Comparison of ENCODE assay signal across 12 cellular contexts in the genomic region with DNA sequence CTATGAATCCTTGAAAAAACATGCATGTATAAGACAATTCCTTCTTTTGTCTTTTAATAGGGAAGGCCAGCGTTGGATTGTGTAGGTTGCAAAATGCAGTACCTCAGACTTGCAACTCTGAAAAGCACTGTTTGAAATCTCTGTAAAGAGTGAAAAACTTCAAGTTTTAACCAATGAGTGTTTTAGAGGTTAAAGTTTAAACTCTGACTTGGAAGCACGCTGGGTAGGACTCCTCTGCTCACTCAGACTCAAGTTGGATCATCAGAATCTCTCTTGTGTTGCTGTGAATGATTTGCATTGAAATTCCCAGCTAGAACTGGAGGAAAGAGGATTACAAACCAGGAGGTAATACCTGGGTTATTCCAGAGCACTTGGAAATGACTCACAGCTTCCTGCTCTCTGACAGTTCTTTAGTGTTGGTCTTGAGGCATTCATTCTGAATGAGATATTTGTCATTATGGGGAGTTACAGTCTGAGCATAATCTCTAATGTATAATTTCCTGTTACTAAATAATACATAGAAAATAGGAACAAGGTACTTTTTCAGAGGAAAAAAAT. TPM values are rescaled to one million over a fixed set of nuclear protein-coding genes. Genes with fewer than 3 reads are reported as not detected.
DNase-seq lines count a peak whose midpoint lies in the region; ATAC-seq, FAIRE-seq and TF ChIP-seq lines count a peak whose summit lies in the region.
"Had no signal": no experiment of that assay in that cellular context is flagged by ENCODE, and none has a peak within 500 bp of the region (broad histone marks: within the 10 kb centered on the region; RNA-seq: fewer than 3 reads in every experiment).

No MANE protein-coding gene starts in this region.

- H3K27ac Mint-ChIP-seq in activated naive CD4-positive, alpha-beta T cell treated with anti-CD3 and anti-CD28 coated beads for 36 hours, result no peak overlapping the region
- H3K27ac Mint-ChIP-seq in activated naive CD8-positive, alpha-beta T cell treated with anti-CD3 and anti-CD28 coated beads for 36 hours, result no peak overlapping the region
- H3K27ac Mint-ChIP-seq: activated naive CD4-positive, alpha-beta T cell treated with anti-CD3 and anti-CD28 coated beads, Interleukin-2, amount 50 U/mL, for 72 hours had no signal

- ATAC-seq in right lobe of liver, result peak; percentile 60 to 70 (median 63)

- no peaks in the 10 kb centered on the region for H3K36me3 ChIP-seq in right lobe of liver
- H3K36me3 ChIP-seq: BLaER1 treated with 17β-estradiol and CSF1 and Interleukin-3, amounts not matched to agents 10 nM and 100 nM; esophagus muscularis mucosa; suprapubic skin had no signal

- peaks cover 15% of the 10 kb centered on the region for H3K4me1 Mint-ChIP-seq in activated naive CD4-positive, alpha-beta T cell treated with anti-CD3 and anti-CD28 coated beads for 36 hours (ENCODE audit: low read depth)
- H3K4me1 Mint-ChIP-seq in activated naive CD8-positive, alpha-beta T cell treated with anti-CD3 and anti-CD28 coated beads for 36 hours, result peaks cover 2% of the 10 kb centered on the region

- H3K27me3 Mint-ChIP-seq in activated naive CD4-positive, alpha-beta T cell treated with anti-CD3 and anti-CD28 coated beads for 36 hours (ENCODE audit: low read depth), result no peaks in the 10 kb centered on the region
- no peaks in the 10 kb centered on the region for H3K27me3 Mint-ChIP-seq in activated naive CD8-positive, alpha-beta T cell treated with anti-CD3 and anti-CD28 coated beads for 36 hours

- intact Hi-C loops in right lobe of liver (cut with DNase I), result no loop called here
- intact Hi-C loops in activated naive CD4-positive, alpha-beta T cell treated with anti-CD3 and anti-CD28 coated beads for 36 hours (cut with micrococcal nuclease), result no loop called here

- H3K9me3 ChIP-seq in right lobe of liver, result no peaks in the 10 kb centered on the region
- H3K9me3 ChIP-seq: BLaER1 treated with 17β-estradiol and CSF1 and Interleukin-3, amounts not matched to agents 10 nM and 100 nM; esophagus muscularis mucosa; suprapubic skin had no signal

- no peaks in the 10 kb centered on the region for H3K9me3 Mint-ChIP-seq in activated naive CD4-positive, alpha-beta T cell treated with anti-CD3 and anti-CD28 coated beads for 36 hours
- H3K9me3 Mint-ChIP-seq in activated naive CD8-positive, alpha-beta T cell treated with anti-CD3 and anti-CD28 coated beads for 36 hours, result no peaks in the 10 kb centered on the region
- H3K9me3 Mint-ChIP-seq: activated naive CD4-positive, alpha-beta T cell treated with anti-CD3 and anti-CD28 coated beads, Interleukin-2, amount 50 U/mL, for 72 hours had no signal

- H3K4me1 ChIP-seq in right lobe of liver, result peaks cover 0 to 15% (median 5%) of the 10 kb centered on the region in 4 donors
- H3K4me1 ChIP-seq: esophagus muscularis mucosa had no signal

- no peak for TF ChIP-seq CTCF in right lobe of liver (IDR thresholded peaks at IDR 0.05)

- no peak for TF ChIP-seq POLR2A in right lobe of liver (IDR thresholded peaks at IDR 0.05)

- no peak overlapping the region for H3K27ac ChIP-seq in right lobe of liver
- H3K27ac ChIP-seq: BLaER1 treated with 17β-estradiol and CSF1 and Interleukin-3, amounts not matched to agents 10 nM and 100 nM; esophagus muscularis mucosa; suprapubic skin had no signal

- CTCF ChIA-PET in activated naive CD4-positive, alpha-beta T cell treated with anti-CD3 and anti-CD28 coated beads for 36 hours (lab: Charles Lee), result no interaction called here

- H3K27me3 ChIP-seq in right lobe of liver, result no peaks in the 10 kb centered on the region
- H3K27me3 ChIP-seq: BLaER1 treated with 17β-estradiol and CSF1 and Interleukin-3, amounts not matched to agents 10 nM and 100 nM; esophagus muscularis mucosa; suprapubic skin had no signal

- FAIRE-seq in colon (lab: Jason Lieb, UNC), result peak; percentile 49

- H3K36me3 Mint-ChIP-seq in activated naive CD4-positive, alpha-beta T cell treated with anti-CD3 and anti-CD28 coated beads for 36 hours (ENCODE audit: low read depth), result no peaks in the 10 kb centered on the region
- no peaks in the 10 kb centered on the region for H3K36me3 Mint-ChIP-seq in activated naive CD8-positive, alpha-beta T cell treated with anti-CD3 and anti-CD28 coated beads for 36 hours
- H3K36me3 Mint-ChIP-seq: activated naive CD4-positive, alpha-beta T cell treated with anti-CD3 and anti-CD28 coated beads, Interleukin-2, amount 50 U/mL, for 72 hours had no signal

- DNase-seq in DMS53 (lab: John Stamatoyannopoulos, UW), result peak; percentile 74
- peak; percentile 89 for DNase-seq in NCI-H226
- DNase-seq in right lobe of liver, result no peak
- no peak for DNase-seq in activated naive CD4-positive, alpha-beta T cell treated with anti-CD3 and anti-CD28 coated beads for 36 hours
- no peak for DNase-seq in activated naive CD8-positive, alpha-beta T cell treated with anti-CD3 and anti-CD28 coated beads for 36 hours
- no peak for DNase-seq in stimulated activated CD4-positive, alpha-beta T cell treated with anti-CD3 and anti-CD28 coated beads, Interleukin-12 subunit alpha, Interleukin-12 subunit beta, amount 100 ng/mL, for 4 hours
- no peak for DNase-seq in SKM-1 (lab: John Stamatoyannopoulos, UW; ENCODE audit: unreplicated experiment)

- H3K4me3 Mint-ChIP-seq in activated naive CD4-positive, alpha-beta T cell treated with anti-CD3 and anti-CD28 coated beads for 36 hours, result no peak overlapping the region
- no peak overlapping the region for H3K4me3 Mint-ChIP-seq in activated naive CD8-positive, alpha-beta T cell treated with anti-CD3 and anti-CD28 coated beads for 36 hours

- H3K4me3 ChIP-seq in right lobe of liver, result no peak overlapping the region
- H3K4me3 ChIP-seq: BLaER1 treated with 17β-estradiol and CSF1 and Interleukin-3, amounts not matched to agents 10 nM and 100 nM; esophagus muscularis mucosa; suprapubic skin had no signal

- 23% methylated on average over 2 of the region's 2 CpGs for WGBS in right lobe of liver (ENCODE audit: insufficient coverage, low coverage, low lambda C conversion rate, missing lambda C conversion rate)

RNA-seq across cellular contexts. Expression of gene PLS1, which starts 49.1 kb away (rescaled TPM):
- 10 to 100 TPM; 13.0 to 30.5 (median 18.2) TPM for total RNA-seq in right lobe of liver
- 1 to 10 TPM; 5.3 to 5.4 TPM for total RNA-seq in activated naive CD4-positive, alpha-beta T cell treated with anti-CD3 and anti-CD28 coated beads for 36 hours
- 1 to 10 TPM; 6.2 to 7.0 TPM for total RNA-seq in activated naive CD8-positive, alpha-beta T cell treated with anti-CD3 and anti-CD28 coated beads for 36 hours

Comparison
In these comparisons a context has a peak if more than half of its experiments do, and no peak if none do; other contexts are left out.
1. DNase-seq: peak in DMS53 (single experiment) and NCI-H226 (single experiment); none in right lobe of liver (0 of 3), activated naive CD4-positive, alpha-beta T cell treated with anti-CD3 and anti-CD28 coated beads for 36 hours (single experiment), activated naive CD8-positive, alpha-beta T cell treated with anti-CD3 and anti-CD28 coated beads for 36 hours (single experiment), stimulated activated CD4-positive, alpha-beta T cell treated with anti-CD3 and anti-CD28 coated beads, Interleukin-12 subunit alpha, Interleukin-12 subunit beta, amount 100 ng/mL, for 4 hours (single experiment) and SKM-1 (single experiment).